Comparison of ENCODE assay signal across 10 cellular contexts in the genomic region with DNA sequence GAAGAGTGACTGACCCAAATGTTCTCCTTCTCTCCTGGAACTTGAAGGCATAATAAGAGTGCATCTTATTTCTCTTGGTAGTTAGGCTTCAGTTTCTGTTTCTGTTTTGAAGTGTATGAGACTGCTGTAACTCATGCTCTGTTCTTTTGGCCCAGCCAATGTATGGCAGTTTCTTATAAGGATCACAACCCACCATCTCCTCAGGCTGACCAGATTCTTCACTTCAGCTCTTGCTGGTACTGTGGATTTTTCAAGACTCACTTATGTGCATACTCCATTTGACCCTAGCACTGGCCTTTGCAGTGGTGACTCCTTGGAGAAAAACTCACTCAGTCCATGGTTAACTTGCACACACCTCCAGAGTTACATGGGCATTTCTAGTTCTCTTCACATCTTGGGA. TPM values are rescaled to one million over a fixed set of nuclear protein-coding genes. Genes with fewer than 3 reads are reported as not detected.
DNase-seq lines count a peak whose midpoint lies in the region; ATAC-seq and TF ChIP-seq lines count a peak whose summit lies in the region.
"Had no signal": no experiment of that assay in that cellular context is flagged by ENCODE, and none has a peak within 500 bp of the region (broad histone marks: within the 10 kb centered on the region; RNA-seq: fewer than 3 reads in every experiment).

No MANE protein-coding gene starts in this region.

- DNase-seq in memory B cell (ENCODE audit: low spot score in 2 of 2) (no peak), nephron progenitor cell (no peak), omental fat pad (ENCODE audit: low spot score) (no peak), cerebellar cortex (ENCODE audit: low spot score) (no peak)
- DNase-seq: brain microvascular endothelial cell, heart left ventricle, nucleus accumbens had no signal

- H3K4me3 Mint-ChIP-seq in memory B cell (peak overlapping the region; percentile 27), nephron progenitor cell (no peak overlapping the region)

- H3K36me3 Mint-ChIP-seq in memory B cell, result peaks cover 2% of the 10 kb centered on the region
- H3K36me3 Mint-ChIP-seq in nephron progenitor cell (ENCODE audit: low read depth), result no peaks in the 10 kb centered on the region

- H3K27ac Mint-ChIP-seq in memory B cell (peak overlapping the region; percentile 17), nephron progenitor cell (no peak overlapping the region)

- TF ChIP-seq CTCF in nephron progenitor cell (IDR thresholded peaks at IDR 0.05) (no peak), omental fat pad (IDR thresholded peaks at IDR 0.05) (no peak)

- peak; percentile 85 for ATAC-seq in GM18907 (IDR thresholded peaks at IDR 0.05; ENCODE audit: unreplicated experiment)
- ATAC-seq in GM21737 (IDR thresholded peaks at IDR 0.05; ENCODE audit: unreplicated experiment), result peak; percentile 79
- peak; percentile 74 for ATAC-seq in HG03457 (IDR thresholded peaks at IDR 0.05; ENCODE audit: unreplicated experiment)
- peak; percentile 58 for ATAC-seq in memory B cell (ENCODE audit: low read depth)
- ATAC-seq in omental fat pad (ENCODE audit: low FRiP score), result no peak
- ATAC-seq: heart left ventricle had no signal

- H3K9me3 Mint-ChIP-seq in memory B cell, result no peaks in the 10 kb centered on the region
- peaks cover 6% of the 10 kb centered on the region for H3K9me3 Mint-ChIP-seq in nephron progenitor cell

- peaks cover 8% of the 10 kb centered on the region for H3K27me3 Mint-ChIP-seq in memory B cell
- H3K27me3 Mint-ChIP-seq in nephron progenitor cell (ENCODE audit: low read depth, poor library complexity), result peaks cover 5% of the 10 kb centered on the region

- H3K4me1 Mint-ChIP-seq in memory B cell (peaks cover 7% of the 10 kb centered on the region), nephron progenitor cell (no peaks in the 10 kb centered on the region)

RNA-seq across cellular contexts. Expression of a gene that starts 9.6 kb away (rescaled TPM):
- 10 to 100 TPM; 43.3 to 78.2 (median 60.9) TPM for total RNA-seq in omental fat pad
